In the genomic region with DNA sequence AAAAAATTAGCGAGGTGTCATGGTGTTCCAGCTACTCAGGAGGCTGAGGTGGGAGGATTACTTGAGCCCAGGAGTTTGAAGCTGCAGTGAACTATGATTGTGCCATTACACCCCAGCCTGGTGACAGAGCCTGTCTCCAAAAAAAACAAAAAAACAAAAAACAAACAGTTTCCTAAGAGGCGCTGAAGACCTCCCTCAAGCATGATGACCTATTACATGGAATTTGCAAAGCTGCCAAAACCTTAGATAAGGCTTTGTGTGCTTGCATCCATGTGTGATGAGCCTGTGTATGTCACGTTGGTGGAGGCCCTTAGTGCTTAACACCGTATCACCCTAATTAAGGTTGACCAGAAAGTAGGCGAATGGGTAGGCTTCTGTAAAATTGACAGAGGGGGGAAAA, we compare ENCODE assay signal across 6 cellular contexts.
"Had no signal": no experiment of that assay in that cellular context is flagged by ENCODE, and none has a peak within 500 bp of the region (broad histone marks: within the 10 kb centered on the region; RNA-seq: fewer than 3 reads in every experiment).

No MANE protein-coding gene starts in this region.

- H3K4me1 Mint-ChIP-seq: IgD-negative memory B cell had no signal

- H3K27me3 Mint-ChIP-seq: IgD-negative memory B cell had no signal

- H3K4me3 Mint-ChIP-seq: IgD-negative memory B cell had no signal

- H3K4me1 ChIP-seq: HAP-1 had no signal

- H3K27ac ChIP-seq: GM23248 had no signal

- H3K36me3 Mint-ChIP-seq: IgD-negative memory B cell had no signal

- H3K36me3 ChIP-seq: HAP-1 had no signal

- H3K4me3 ChIP-seq: GM23248, HAP-1 had no signal

- DNase-seq: GM23248, GOT3, H7, KBM-7 had no signal
